10 cellular contexts compared by ENCODE assay signal in genomic region chr7:31314781-31315180, GRCh38. TPM values are rescaled to one million over a fixed set of nuclear protein-coding genes. Genes with fewer than 3 reads are reported as not detected.
"Had no signal": no experiment of that assay in that cellular context is flagged by ENCODE, and none has a peak within 500 bp of the region (broad histone marks: within the 10 kb centered on the region; RNA-seq: fewer than 3 reads in every experiment).

No MANE protein-coding gene starts in this region.

- ATAC-seq: K562 had no signal

- H2AFZ ChIP-seq: GM23248 had no signal

- DNase-seq: GM23248, GOT3, H7, HCEC 1CT, IMR-90, KG1 had no signal

- FAIRE-seq: K562 had no signal

- H3K9ac ChIP-seq: GM23248 had no signal

- H3K4me3 ChIP-seq: GM23248, K562 had no signal

- H3K27ac ChIP-seq: GM23248, HL-60 had no signal

RNA-seq across cellular contexts. Expression of gene NEUROD6, which starts 25.7 kb away (rescaled TPM):
- total RNA-seq: GM23248, H4, H7, HT1080, IMR-90, K562 had no signal
- polyA plus RNA-seq: GM23248, IMR-90, K562 had no signal
